23 cellular contexts compared by ENCODE assay signal in genomic region chr5:31378136-31378535, GRCh38.
"Had no signal": no experiment of that assay in that cellular context is flagged by ENCODE, and none has a peak within 500 bp of the region (broad histone marks: within the 10 kb centered on the region; RNA-seq: fewer than 3 reads in every experiment).

No MANE protein-coding gene starts in this region.

- H3K4me2 ChIP-seq: SK-N-SH had no signal

- H3K4me3 ChIP-seq: SJSA1 had no signal

- H3K9ac ChIP-seq: SK-N-SH had no signal

- H3K27ac ChIP-seq: SJSA1 had no signal

- H3K27me3 ChIP-seq: SJSA1 had no signal

- H3K4me1 ChIP-seq: SJSA1 had no signal

- H3K9me3 ChIP-seq: SJSA1, SK-N-SH had no signal

- H3K36me3 ChIP-seq: SJSA1 had no signal

- ATAC-seq: activated CD8-positive, alpha-beta T cell treated with anti-CD3 and anti-CD28 coated beads for 36 hours; Panc1 had no signal

- DNase-seq: activated CD4-positive, alpha-beta T cell treated with anti-CD3 and anti-CD28 coated beads, Interleukin-2, amount 10 ng/mL, durations not matched to agents 24 days and 14 days; activated CD4-positive, alpha-beta T cell treated with anti-CD3 and anti-CD28 coated beads, Interleukin-2, amount 50 U/mL, for 4 hours; activated CD8-positive, alpha-beta T cell treated with anti-CD3 and anti-CD28 coated beads for 36 hours; activated gamma-delta T cell; activated naive CD4-positive, alpha-beta T cell treated with Interleukin-2 at 50 U/mL for 16 hours; activated naive CD8-positive, alpha-beta T cell treated with anti-CD3 and anti-CD28 coated beads, Interleukin-2, amount 10 ng/mL, durations not matched to agents 7 days and 5 days; activated T-cell treated with anti-CD3 and anti-CD28 coated beads, Interleukin-2, amount 50 U/mL, for 1 hour; cerebellar nuclear complex; NCI-H1092 treated with DMSO at 0.1 percent for 48 hours; NCI-H1417; NCI-H146; NCI-H187; NCI-H2029 treated with DMSO at 0.1 percent for 48 hours; NCI-H2107; NCI-H2171 treated with DMSO at 0.1 percent for 48 hours; NCI-H2227 treated with DMSO at 0.1 percent for 48 hours; NCI-H446; NCI-H510A treated with DMSO at 0.1 percent for 48 hours; NCI-H69; SHP77 treated with DMSO at 0.1 percent for 48 hours; SK-N-SH had no signal
